ENCODE assay signal across 21 cellular contexts in genomic region chrX:68440438-68440837, GRCh38.
"Had no signal": no experiment of that assay in that cellular context is flagged by ENCODE, and none has a peak within 500 bp of the region (broad histone marks: within the 10 kb centered on the region; RNA-seq: fewer than 3 reads in every experiment).

No MANE protein-coding gene starts in this region.

- H3K9me3 ChIP-seq: body of pancreas, left lung, pancreas, psoas muscle, stomach, uterus had no signal

- H3K27me3 ChIP-seq: body of pancreas, foreskin keratinocyte, pancreas, stomach, uterus had no signal

- H3K27ac Mint-ChIP-seq: activated CD8-positive, alpha-beta T cell treated with anti-CD3 and anti-CD28 coated beads, Interleukin-2, amount 10 ng/mL, durations not matched to agents 7 days and 5 days; activated naive CD8-positive, alpha-beta T cell treated with anti-CD3 and anti-CD28 coated beads, Interleukin-2, amount 50 U/mL, for 24 hours; activated T-helper 1 cell treated with anti-CD3 and anti-CD28 coated beads, Interleukin-12 subunit alpha, Interleukin-12 subunit beta, Interleukin-2, Interleukin-4 antibody, amounts not matched to agents 30 ng/mL and 10 ng/mL and 1 ng/mL, durations not matched to agents 14 hours and 24 hours and 36 hours; nephron progenitor cell had no signal

- DNase-seq: activated CD4-positive, alpha-beta T cell treated with anti-CD3 and anti-CD28 coated beads for 1 hour; activated CD4-positive, alpha-beta T cell treated with anti-CD3 and anti-CD28 coated beads, Interleukin-2, amount 50 U/mL, for 1 hour; activated CD8-positive, alpha-beta T cell treated with anti-CD3 and anti-CD28 coated beads, Interleukin-2, amount 10 ng/mL, durations not matched to agents 7 days and 5 days; activated gamma-delta T cell; activated naive CD4-positive, alpha-beta T cell treated with anti-CD3 and anti-CD28 coated beads, Interleukin-2, amount 50 U/mL, for 16 hours; activated naive CD8-positive, alpha-beta T cell treated with anti-CD3 and anti-CD28 coated beads, Interleukin-2, amount 50 U/mL, for 24 hours; effector CD8-positive, alpha-beta T cell; foreskin keratinocyte; kidney; nephron progenitor cell; stimulated activated CD4-positive, alpha-beta T cell treated with anti-CD3 and anti-CD28 coated beads, Interleukin-1b, Interleukin-23, amount 100 ng/mL, for 48 hours; trophoblast cell; WERI-Rb-1 had no signal

- H3K4me1 Mint-ChIP-seq: nephron progenitor cell had no signal

- H3K27ac ChIP-seq: body of pancreas, foreskin keratinocyte, left lung, pancreas, psoas muscle, skin epidermis, WERI-Rb-1 had no signal

- H3K9me3 Mint-ChIP-seq: activated naive CD8-positive, alpha-beta T cell treated with anti-CD3 and anti-CD28 coated beads, Interleukin-2, amount 50 U/mL, for 24 hours; activated T-helper 1 cell treated with anti-CD3 and anti-CD28 coated beads, Interleukin-12 subunit alpha, Interleukin-12 subunit beta, Interleukin-2, Interleukin-4 antibody, amounts not matched to agents 30 ng/mL and 10 ng/mL and 1 ng/mL, durations not matched to agents 14 hours and 24 hours and 36 hours had no signal

- H3K4me3 ChIP-seq: body of pancreas, left lung, pancreas, psoas muscle, skin epidermis, stomach, uterus had no signal

- H3K36me3 ChIP-seq: left lung, pancreas, stomach, uterus, WERI-Rb-1 had no signal

- H3K4me3 Mint-ChIP-seq: activated CD8-positive, alpha-beta T cell treated with anti-CD3 and anti-CD28 coated beads, Interleukin-2, amount 10 ng/mL, durations not matched to agents 7 days and 5 days; activated naive CD8-positive, alpha-beta T cell treated with anti-CD3 and anti-CD28 coated beads, Interleukin-2, amount 50 U/mL, for 24 hours; activated T-helper 1 cell treated with anti-CD3 and anti-CD28 coated beads, Interleukin-12 subunit alpha, Interleukin-12 subunit beta, Interleukin-2, Interleukin-4 antibody, amounts not matched to agents 30 ng/mL and 10 ng/mL and 1 ng/mL, durations not matched to agents 14 hours and 24 hours and 36 hours; nephron progenitor cell had no signal

- ATAC-seq: activated CD8-positive, alpha-beta T cell treated with anti-CD3 and anti-CD28 coated beads, Interleukin-2, amount 10 ng/mL, durations not matched to agents 7 days and 5 days; activated naive CD8-positive, alpha-beta T cell treated with anti-CD3 and anti-CD28 coated beads, Interleukin-2, amount 50 U/mL, for 24 hours; foreskin keratinocyte; psoas muscle had no signal

- H3K4me1 ChIP-seq: foreskin keratinocyte, left lung, psoas muscle, uterus had no signal
